ENCODE assay signal across 16 cellular contexts in the genomic region with DNA sequence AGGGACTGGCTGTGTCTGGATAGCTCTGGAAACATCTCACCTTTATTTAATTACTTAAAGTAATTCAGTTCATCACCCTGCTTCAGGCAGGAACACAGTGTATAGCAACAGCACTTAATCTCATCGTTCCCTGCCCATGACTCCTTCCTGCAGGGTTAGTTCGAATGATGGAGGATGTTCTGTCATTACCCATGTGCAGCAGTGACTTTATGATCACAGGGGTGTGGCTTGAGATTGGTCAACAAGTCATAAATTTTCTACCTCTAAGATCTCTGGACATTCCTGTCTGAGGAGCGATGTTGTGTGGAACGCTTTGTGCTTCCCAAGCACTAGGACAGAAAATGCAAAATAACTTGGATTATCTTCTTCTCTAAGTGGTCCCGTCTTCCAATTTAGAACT. TPM values are rescaled to one million over a fixed set of nuclear protein-coding genes. Genes with fewer than 3 reads are reported as not detected.
DNase-seq lines count a peak whose midpoint lies in the region; ATAC-seq and TF ChIP-seq lines count a peak whose summit lies in the region.
"Had no signal": no experiment of that assay in that cellular context is flagged by ENCODE, and none has a peak within 500 bp of the region (broad histone marks: within the 10 kb centered on the region; RNA-seq: fewer than 3 reads in every experiment).

No MANE protein-coding gene starts in this region.

- no peak overlapping the region for H3K4me3 ChIP-seq in hepatocyte
- no peak overlapping the region for H3K4me3 ChIP-seq in prostate gland
- no peak overlapping the region for H3K4me3 ChIP-seq in esophagus squamous epithelium
- H3K4me3 ChIP-seq: A549, GM23248 had no signal

- H3K79me2 ChIP-seq in hepatocyte, result no peaks in the 10 kb centered on the region

- no peak overlapping the region for H2AFZ ChIP-seq in hepatocyte
- H2AFZ ChIP-seq: GM23248 had no signal

- H3K27me3 ChIP-seq in hepatocyte, result no peaks in the 10 kb centered on the region
- no peaks in the 10 kb centered on the region for H3K27me3 ChIP-seq in prostate gland (replicated peaks; ENCODE audit: insufficient read depth)
- H3K27me3 ChIP-seq in esophagus squamous epithelium, result no peaks in the 10 kb centered on the region

- no peaks in the 10 kb centered on the region for H3K36me3 ChIP-seq in hepatocyte (replicated peaks; ENCODE audit: insufficient read depth, low read depth)
- no peaks in the 10 kb centered on the region for H3K36me3 ChIP-seq in prostate gland
- no peaks in the 10 kb centered on the region for H3K36me3 ChIP-seq in esophagus squamous epithelium

- H4K20me1 ChIP-seq in hepatocyte (ENCODE audit: insufficient read depth, poor library complexity, severe bottlenecking), result no peaks in the 10 kb centered on the region

- TF ChIP-seq CTCF in hepatocyte (IDR thresholded peaks at IDR 0.05; ENCODE audit: poor library complexity), result no peak
- TF ChIP-seq CTCF in prostate gland (IDR thresholded peaks at IDR 0.05), result no peak
- TF ChIP-seq CTCF in esophagus squamous epithelium (IDR thresholded peaks at IDR 0.05), result no peak

- ATAC-seq in GM19467 (IDR thresholded peaks at IDR 0.05; ENCODE audit: unreplicated experiment) (no peak), HG03442 (IDR thresholded peaks at IDR 0.05; ENCODE audit: unreplicated experiment) (no peak), GM21723 (IDR thresholded peaks at IDR 0.05; ENCODE audit: unreplicated experiment) (no peak)
- ATAC-seq: A549; CD8-positive, alpha-beta T cell; HCT116 had no signal

- 77% methylated on average over 5 of the region's 5 CpGs for whole genome bisulfite sequencing in hepatocyte (ENCODE audit: low lambda C conversion rate, missing lambda C conversion rate)
- 51% methylated on average over 5 of the region's 5 CpGs for WGBS in prostate gland
- 73 to 75% methylated on average over 4 to 5 of the region's 5 CpGs for WGBS in esophagus squamous epithelium, 2 donors

- no peaks in the 10 kb centered on the region for H3K4me1 ChIP-seq in hepatocyte (ENCODE audit: insufficient read depth)
- H3K4me1 ChIP-seq in prostate gland (replicated peaks), result no peaks in the 10 kb centered on the region
- no peaks in the 10 kb centered on the region for H3K4me1 ChIP-seq in esophagus squamous epithelium
- H3K4me1 ChIP-seq: A549 had no signal

- H3K4me2 ChIP-seq in hepatocyte, result no peak overlapping the region
- H3K4me2 ChIP-seq: A549 had no signal

- DNase-seq in NCI-H510A (lab: John Stamatoyannopoulos, UW) (peak; percentile 36), hepatocyte (ENCODE audit: low spot score) (peak; percentile 41), prostate gland (ENCODE audit: low spot score) (peak; percentile 12), esophagus squamous epithelium (lab: John Stamatoyannopoulos, UW) (no peak)
- DNase-seq: CD8-positive, alpha-beta T cell; COR-L47; DMS153; DMS79 treated with DMSO at 0.1 percent for 48 hours; EL; GM23248 had no signal

- intact Hi-C loops in prostate gland (cut with DNase I) (no loop called here), esophagus squamous epithelium (cut with DNase I) (no loop called here)

- no peaks in the 10 kb centered on the region for H3K9me2 ChIP-seq in hepatocyte (replicated peaks; ENCODE audit: insufficient read depth)

- H3K27ac ChIP-seq in hepatocyte, result no peak overlapping the region
- no peak overlapping the region for H3K27ac ChIP-seq in prostate gland
- H3K27ac ChIP-seq in esophagus squamous epithelium, result no peak overlapping the region
- H3K27ac ChIP-seq: A549, GM23248 had no signal

- no peaks in the 10 kb centered on the region for H3K9me3 ChIP-seq in hepatocyte (ENCODE audit: low read depth)
- H3K9me3 ChIP-seq in prostate gland, result no peaks in the 10 kb centered on the region
- H3K9me3 ChIP-seq in esophagus squamous epithelium, result no peaks in the 10 kb centered on the region

- no peak for TF ChIP-seq POLR2A in prostate gland (IDR thresholded peaks at IDR 0.05)
- no peak for TF ChIP-seq POLR2A in esophagus squamous epithelium (IDR thresholded peaks at IDR 0.05)

RNA-seq across cellular contexts. Expression of a gene that starts 37.2 kb away (rescaled TPM):
- 4.1 and 8.8 TPM in 2 replicates for total RNA-seq in hepatocyte
- 0.46 and 3.4 TPM in 2 replicates for polyA plus RNA-seq in hepatocyte
- total RNA-seq in prostate gland, result 10 to 100 TPM; 58.6 to 78.9 TPM
- 100 to 1,000 TPM in 1 of 4 donors, 10 to 100 TPM in 2, 1 to 10 TPM in 1; 9.9 to 126 (median 26.7) TPM for total RNA-seq in esophagus squamous epithelium
- total RNA-seq: CD8-positive, alpha-beta T cell; HT-29 had no signal
